6 cellular contexts compared by ENCODE assay signal in the genomic region with DNA sequence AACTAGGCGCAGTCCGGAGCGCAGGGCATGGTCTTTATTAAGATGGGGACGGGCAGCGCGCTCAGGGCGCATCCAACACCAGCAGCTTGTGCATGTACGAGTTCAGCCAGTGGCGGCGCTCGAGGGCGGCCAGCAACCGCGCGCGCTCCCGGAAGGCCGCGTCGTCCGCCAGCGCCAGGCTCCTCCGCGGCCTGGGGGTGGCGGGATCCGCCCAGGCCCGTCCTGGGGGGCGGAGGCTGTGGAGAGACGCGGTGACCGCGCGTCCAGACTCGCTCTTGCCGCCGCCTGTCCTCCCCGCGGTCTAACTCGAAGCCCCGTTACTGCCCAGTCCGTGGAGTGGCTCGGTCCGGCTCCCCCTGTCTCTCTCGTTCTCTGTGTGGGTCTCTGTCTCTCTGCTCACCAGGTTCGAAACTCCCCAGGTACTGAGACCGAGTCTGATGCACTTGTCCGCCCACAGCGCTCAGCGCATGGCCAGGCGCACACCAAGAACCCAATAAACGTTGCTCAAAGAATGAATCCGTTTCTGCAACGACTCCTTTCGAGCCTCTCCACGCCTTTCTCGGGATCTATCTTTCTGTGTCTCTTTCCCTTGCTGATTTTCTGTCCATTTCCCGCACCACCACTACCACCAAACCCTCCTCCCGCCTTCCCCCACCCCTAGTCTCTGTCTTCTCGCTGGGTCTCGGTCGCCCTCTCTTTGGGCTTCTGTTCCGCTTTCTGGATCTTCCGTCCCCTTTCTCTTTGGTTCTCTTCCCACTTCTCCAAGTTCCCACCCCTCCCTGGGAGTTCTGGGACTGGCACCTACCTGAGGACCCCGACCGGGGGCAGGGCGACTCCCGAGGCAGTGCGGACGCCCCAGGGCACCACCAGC. TPM values are rescaled to one million over a fixed set of nuclear protein-coding genes. Genes with fewer than 3 reads are reported as not detected.
DNase-seq lines count a peak whose midpoint lies in the region; ATAC-seq and TF ChIP-seq lines count a peak whose summit lies in the region.

No MANE protein-coding gene starts in this region.

- H3K4me3 ChIP-seq in brain microvascular endothelial cell (ENCODE audit: low read depth, low read length) (no peak overlapping the region), neuronal stem cell (ENCODE audit: low read length in 2 of 2) (peak overlapping the region; percentile 24 to 42)

- no peak overlapping the region for H2BK120ac ChIP-seq in neuronal stem cell (ENCODE audit: low read depth, low read length)

- H3K27me3 ChIP-seq in brain microvascular endothelial cell (replicated peaks) (peaks cover 70% of the 10 kb centered on the region), neuronal stem cell (ENCODE audit: control insufficient read depth in 3 of 3, insufficient read depth in 3 of 3, low read depth in 1 of 3, low read length in 3 of 3) (peaks cover 8 to 97% (median 65%) of the 10 kb centered on the region in 3 experiments)

- H3K14ac ChIP-seq in neuronal stem cell (ENCODE audit: low read length): no peak overlapping the region

- H2AFZ ChIP-seq in neuronal stem cell (ENCODE audit: low read length): peak overlapping the region; percentile 97

- H4K8ac ChIP-seq in neuronal stem cell (ENCODE audit: low read depth, low read length): no peak overlapping the region

- no peaks in the 10 kb centered on the region for H3K79me1 ChIP-seq in neuronal stem cell (ENCODE audit: low read depth, low read length)

- H2BK12ac ChIP-seq in neuronal stem cell (ENCODE audit: low read length): no peak overlapping the region

- peak overlapping the region; percentile 75 for H2BK15ac ChIP-seq in neuronal stem cell (ENCODE audit: low read length)

- peak overlapping the region; percentile 85 for H3K4me2 ChIP-seq in neuronal stem cell (ENCODE audit: insufficient read depth, low read length, poor library complexity, severe bottlenecking)

- H3K4me1 ChIP-seq in neuronal stem cell (ENCODE audit: control insufficient read depth in 2 of 2, insufficient read depth in 1 of 2, low read depth in 1 of 2, low read length in 2 of 2): peaks cover 12 to 15% of the 10 kb centered on the region in 2 donors

- H2AK5ac ChIP-seq in neuronal stem cell (ENCODE audit: low read depth, low read length): peak overlapping the region; percentile 97

- no peaks in the 10 kb centered on the region for H3K9me3 ChIP-seq in neuronal stem cell (replicated peaks in 1 of 2; ENCODE audit: control insufficient read depth in 2 of 2, insufficient read depth in 1 of 2, low read depth in 1 of 2, low read length in 2 of 2)

- DNase-seq in CD1c-positive myeloid dendritic cell (ENCODE audit: extremely low spot score) (peak; percentile 71), NCI-H2029 treated with DMSO at 0.1 percent for 48 hours (lab: John Stamatoyannopoulos, UW) (peak; percentile 21), brain microvascular endothelial cell (no peak), neuronal stem cell (ENCODE audit: low spot score) (peak; percentile 79)
- DNase-seq in central memory CD4-positive, alpha-beta T cell: no peak

- no CpG with 5 or more reads among the region's 69 CpGs for WGBS in neuronal stem cell (ENCODE audit: extremely low coverage in 2 of 2, insufficient read length in 2 of 2, insufficient replicate concordance in 1 of 2), 2 donors

- peak; percentile 32 for TF ChIP-seq CTCF in brain microvascular endothelial cell (IDR thresholded peaks at IDR 0.05; ENCODE audit: low read depth, low read length, missing control alignments)

- peak overlapping the region; percentile 50 for H3K9ac ChIP-seq in neuronal stem cell (ENCODE audit: low read depth, low read length, poor library complexity)

- H4K91ac ChIP-seq in neuronal stem cell (ENCODE audit: low read depth, low read length, poor library complexity): peak overlapping the region; percentile 25

- peak overlapping the region; percentile 58 for H3K23ac ChIP-seq in neuronal stem cell (ENCODE audit: low read depth, low read length, poor library complexity)

- H2BK5ac ChIP-seq in neuronal stem cell (ENCODE audit: low read length): peak overlapping the region; percentile 68

- no peak overlapping the region for H3K4ac ChIP-seq in neuronal stem cell (ENCODE audit: low read length)

- peak overlapping the region; percentile 93 for H3K18ac ChIP-seq in neuronal stem cell (ENCODE audit: low read length)

- in situ Hi-C loops in brain microvascular endothelial cell (cut with HindIII; ENCODE audit: low pct_ligation_motif_present, low sequenced_read_pairs): no loop called here

- H3K27ac ChIP-seq in brain microvascular endothelial cell: no peak overlapping the region
- no peak overlapping the region for H3K27ac ChIP-seq in neuronal stem cell (replicated peaks; ENCODE audit: low read length)

- ATAC-seq in GM21723 (IDR thresholded peaks at IDR 0.05; ENCODE audit: unreplicated experiment): no peak

- H3K36me3 ChIP-seq in brain microvascular endothelial cell (replicated peaks) (no peaks in the 10 kb centered on the region), neuronal stem cell (replicated peaks in 1 of 2; ENCODE audit: control insufficient read depth in 2 of 2, insufficient read depth in 2 of 2, low read length in 2 of 2) (no peaks in the 10 kb centered on the region)

RNA-seq across cellular contexts. Expression of a gene that starts 0.6 kb away (rescaled TPM):
- polyA plus RNA-seq in neuronal stem cell (2013, experiment 1 of 2): 1.4 TPM
- 1.6 TPM for polyA plus RNA-seq in neuronal stem cell (2013, experiment 2 of 2)

RNA-seq across cellular contexts. Expression of a gene that starts 2.5 kb away (rescaled TPM):
- 1.3 TPM for polyA plus RNA-seq in neuronal stem cell (2013, experiment 1 of 2)
- 1.5 TPM for polyA plus RNA-seq in neuronal stem cell (2013, experiment 2 of 2)

RNA-seq across cellular contexts. Expression of a gene that starts 18.7 kb away (rescaled TPM):
- polyA plus RNA-seq in neuronal stem cell (2013, experiment 1 of 2): 2.3 TPM
- polyA plus RNA-seq in neuronal stem cell (2013, experiment 2 of 2): 2.0 TPM

RNA-seq across cellular contexts. Expression of a gene that starts 29.0 kb away (rescaled TPM):
- polyA plus RNA-seq in neuronal stem cell (2013, experiment 1 of 2): 94.4 TPM
- 94.2 TPM for polyA plus RNA-seq in neuronal stem cell (2013, experiment 2 of 2)

RNA-seq across cellular contexts. Expression of a gene that starts 30.4 kb away (rescaled TPM):
- 10.8 TPM for polyA plus RNA-seq in neuronal stem cell (2013, experiment 1 of 2)
- 11.4 TPM for polyA plus RNA-seq in neuronal stem cell (2013, experiment 2 of 2)

Comparison
In these comparisons a context has a peak if more than half of its experiments do, and no peak if none do; other contexts are left out.
1. DNase-seq: peak in CD1c-positive myeloid dendritic cell (single experiment), NCI-H2029 treated with DMSO at 0.1 percent for 48 hours (single experiment) and neuronal stem cell (single experiment); none in brain microvascular endothelial cell (single experiment) and central memory CD4-positive, alpha-beta T cell (single experiment).